Comparison of ENCODE assay signal across 1 cellular context in genomic region chrX:109536439-109537323, GRCh38.
TF ChIP-seq lines count a peak whose summit lies in the region.

TSS of gene NXT2 (plus strand) at chrX:109536844. CDS start at chrX:109537007, 163 bp downstream.

TF ChIP-seq in HepG2, 621 proteins besides CTCF, POLR2A, EP300 and RAD21 (continued from another document and continues in another):
- TF ChIP-seq ZNF790 (CRISPR knock-in tag; IDR thresholded peaks at IDR 0.05; ENCODE audit: borderline replicate concordance), result 0 out of 2 replicates have a peak, but pooled peaks have one; percentile 29
- TF ChIP-seq, protein P1, sequence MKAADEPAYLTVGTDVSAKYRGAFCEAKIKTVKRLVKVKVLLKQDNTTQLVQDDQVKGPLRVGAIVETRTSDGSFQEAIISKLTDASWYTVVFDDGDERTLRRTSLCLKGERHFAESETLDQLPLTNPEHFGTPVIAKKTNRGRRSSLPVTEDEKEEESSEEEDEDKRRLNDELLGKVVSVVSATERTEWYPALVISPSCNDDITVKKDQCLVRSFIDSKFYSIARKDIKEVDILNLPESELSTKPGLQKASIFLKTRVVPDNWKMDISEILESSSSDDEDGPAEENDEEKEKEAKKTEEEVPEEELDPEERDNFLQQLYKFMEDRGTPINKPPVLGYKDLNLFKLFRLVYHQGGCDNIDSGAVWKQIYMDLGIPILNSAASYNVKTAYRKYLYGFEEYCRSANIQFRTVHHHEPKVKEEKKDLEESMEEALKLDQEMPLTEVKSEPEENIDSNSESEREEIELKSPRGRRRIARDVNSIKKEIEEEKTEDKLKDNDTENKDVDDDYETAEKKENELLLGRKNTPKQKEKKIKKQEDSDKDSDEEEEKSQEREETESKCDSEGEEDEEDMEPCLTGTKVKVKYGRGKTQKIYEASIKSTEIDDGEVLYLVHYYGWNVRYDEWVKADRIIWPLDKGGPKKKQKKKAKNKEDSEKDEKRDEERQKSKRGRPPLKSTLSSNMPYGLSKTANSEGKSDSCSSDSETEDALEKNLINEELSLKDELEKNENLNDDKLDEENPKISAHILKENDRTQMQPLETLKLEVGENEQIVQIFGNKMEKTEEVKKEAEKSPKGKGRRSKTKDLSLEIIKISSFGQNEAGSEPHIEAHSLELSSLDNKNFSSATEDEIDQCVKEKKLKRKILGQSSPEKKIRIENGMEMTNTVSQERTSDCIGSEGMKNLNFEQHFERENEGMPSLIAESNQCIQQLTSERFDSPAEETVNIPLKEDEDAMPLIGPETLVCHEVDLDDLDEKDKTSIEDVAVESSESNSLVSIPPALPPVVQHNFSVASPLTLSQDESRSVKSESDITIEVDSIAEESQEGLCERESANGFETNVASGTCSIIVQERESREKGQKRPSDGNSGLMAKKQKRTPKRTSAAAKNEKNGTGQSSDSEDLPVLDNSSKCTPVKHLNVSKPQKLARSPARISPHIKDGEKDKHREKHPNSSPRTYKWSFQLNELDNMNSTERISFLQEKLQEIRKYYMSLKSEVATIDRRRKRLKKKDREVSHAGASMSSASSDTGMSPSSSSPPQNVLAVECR (CRISPR knock-in tag; IDR thresholded peaks at IDR 0.05; ENCODE audit: borderline replicate concordance), result peak; percentile 56; the same call in 1 of the 2 replicates
- TF ChIP-seq ETV5 (CRISPR knock-in tag; IDR thresholded peaks at IDR 0.05; ENCODE audit: borderline replicate concordance), result peak; percentile 20; the same call in 1 of the 2 replicates
- no peak for TF ChIP-seq TSC22D2 (CRISPR knock-in tag; IDR thresholded peaks at IDR 0.05; ENCODE audit: borderline replicate concordance)
- TF ChIP-seq JARID2 (CRISPR knock-in tag; IDR thresholded peaks at IDR 0.05; ENCODE audit: insufficient replicate concordance), result no peak
- TF ChIP-seq, protein P2, sequence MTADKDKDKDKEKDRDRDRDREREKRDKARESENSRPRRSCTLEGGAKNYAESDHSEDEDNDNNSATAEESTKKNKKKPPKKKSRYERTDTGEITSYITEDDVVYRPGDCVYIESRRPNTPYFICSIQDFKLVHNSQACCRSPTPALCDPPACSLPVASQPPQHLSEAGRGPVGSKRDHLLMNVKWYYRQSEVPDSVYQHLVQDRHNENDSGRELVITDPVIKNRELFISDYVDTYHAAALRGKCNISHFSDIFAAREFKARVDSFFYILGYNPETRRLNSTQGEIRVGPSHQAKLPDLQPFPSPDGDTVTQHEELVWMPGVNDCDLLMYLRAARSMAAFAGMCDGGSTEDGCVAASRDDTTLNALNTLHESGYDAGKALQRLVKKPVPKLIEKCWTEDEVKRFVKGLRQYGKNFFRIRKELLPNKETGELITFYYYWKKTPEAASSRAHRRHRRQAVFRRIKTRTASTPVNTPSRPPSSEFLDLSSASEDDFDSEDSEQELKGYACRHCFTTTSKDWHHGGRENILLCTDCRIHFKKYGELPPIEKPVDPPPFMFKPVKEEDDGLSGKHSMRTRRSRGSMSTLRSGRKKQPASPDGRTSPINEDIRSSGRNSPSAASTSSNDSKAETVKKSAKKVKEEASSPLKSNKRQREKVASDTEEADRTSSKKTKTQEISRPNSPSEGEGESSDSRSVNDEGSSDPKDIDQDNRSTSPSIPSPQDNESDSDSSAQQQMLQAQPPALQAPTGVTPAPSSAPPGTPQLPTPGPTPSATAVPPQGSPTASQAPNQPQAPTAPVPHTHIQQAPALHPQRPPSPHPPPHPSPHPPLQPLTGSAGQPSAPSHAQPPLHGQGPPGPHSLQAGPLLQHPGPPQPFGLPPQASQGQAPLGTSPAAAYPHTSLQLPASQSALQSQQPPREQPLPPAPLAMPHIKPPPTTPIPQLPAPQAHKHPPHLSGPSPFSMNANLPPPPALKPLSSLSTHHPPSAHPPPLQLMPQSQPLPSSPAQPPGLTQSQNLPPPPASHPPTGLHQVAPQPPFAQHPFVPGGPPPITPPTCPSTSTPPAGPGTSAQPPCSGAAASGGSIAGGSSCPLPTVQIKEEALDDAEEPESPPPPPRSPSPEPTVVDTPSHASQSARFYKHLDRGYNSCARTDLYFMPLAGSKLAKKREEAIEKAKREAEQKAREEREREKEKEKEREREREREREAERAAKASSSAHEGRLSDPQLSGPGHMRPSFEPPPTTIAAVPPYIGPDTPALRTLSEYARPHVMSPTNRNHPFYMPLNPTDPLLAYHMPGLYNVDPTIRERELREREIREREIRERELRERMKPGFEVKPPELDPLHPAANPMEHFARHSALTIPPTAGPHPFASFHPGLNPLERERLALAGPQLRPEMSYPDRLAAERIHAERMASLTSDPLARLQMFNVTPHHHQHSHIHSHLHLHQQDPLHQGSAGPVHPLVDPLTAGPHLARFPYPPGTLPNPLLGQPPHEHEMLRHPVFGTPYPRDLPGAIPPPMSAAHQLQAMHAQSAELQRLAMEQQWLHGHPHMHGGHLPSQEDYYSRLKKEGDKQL (CRISPR knock-in tag; IDR thresholded peaks at IDR 0.05; ENCODE audit: low read depth), result no peak
- TF ChIP-seq, protein P3, sequence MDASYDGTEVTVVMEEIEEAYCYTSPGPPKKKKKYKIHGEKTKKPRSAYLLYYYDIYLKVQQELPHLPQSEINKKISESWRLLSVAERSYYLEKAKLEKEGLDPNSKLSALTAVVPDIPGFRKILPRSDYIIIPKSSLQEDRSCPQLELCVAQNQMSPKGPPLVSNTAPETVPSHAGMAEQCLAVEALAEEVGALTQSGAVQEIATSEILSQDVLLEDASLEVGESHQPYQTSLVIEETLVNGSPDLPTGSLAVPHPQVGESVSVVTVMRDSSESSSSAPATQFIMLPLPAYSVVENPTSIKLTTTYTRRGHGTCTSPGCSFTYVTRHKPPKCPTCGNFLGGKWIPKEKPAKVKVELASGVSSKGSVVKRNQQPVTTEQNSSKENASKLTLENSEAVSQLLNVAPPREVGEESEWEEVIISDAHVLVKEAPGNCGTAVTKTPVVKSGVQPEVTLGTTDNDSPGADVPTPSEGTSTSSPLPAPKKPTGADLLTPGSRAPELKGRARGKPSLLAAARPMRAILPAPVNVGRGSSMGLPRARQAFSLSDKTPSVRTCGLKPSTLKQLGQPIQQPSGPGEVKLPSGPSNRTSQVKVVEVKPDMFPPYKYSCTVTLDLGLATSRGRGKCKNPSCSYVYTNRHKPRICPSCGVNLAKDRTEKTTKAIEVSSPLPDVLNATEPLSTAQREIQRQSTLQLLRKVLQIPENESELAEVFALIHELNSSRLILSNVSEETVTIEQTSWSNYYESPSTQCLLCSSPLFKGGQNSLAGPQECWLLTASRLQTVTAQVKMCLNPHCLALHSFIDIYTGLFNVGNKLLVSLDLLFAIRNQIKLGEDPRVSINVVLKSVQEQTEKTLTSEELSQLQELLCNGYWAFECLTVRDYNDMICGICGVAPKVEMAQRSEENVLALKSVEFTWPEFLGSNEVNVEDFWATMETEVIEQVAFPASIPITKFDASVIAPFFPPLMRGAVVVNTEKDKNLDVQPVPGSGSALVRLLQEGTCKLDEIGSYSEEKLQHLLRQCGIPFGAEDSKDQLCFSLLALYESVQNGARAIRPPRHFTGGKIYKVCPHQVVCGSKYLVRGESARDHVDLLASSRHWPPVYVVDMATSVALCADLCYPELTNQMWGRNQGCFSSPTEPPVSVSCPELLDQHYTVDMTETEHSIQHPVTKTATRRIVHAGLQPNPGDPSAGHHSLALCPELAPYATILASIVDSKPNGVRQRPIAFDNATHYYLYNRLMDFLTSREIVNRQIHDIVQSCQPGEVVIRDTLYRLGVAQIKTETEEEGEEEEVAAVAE (CRISPR knock-in tag; IDR thresholded peaks at IDR 0.05; ENCODE audit: borderline replicate concordance), result 0 out of 2 replicates have a peak, but pooled peaks have one; percentile 23
- TF ChIP-seq MIXL1 (CRISPR knock-in tag; IDR thresholded peaks at IDR 0.05), result no peak
- no peak for TF ChIP-seq HHEX (CRISPR knock-in tag; IDR thresholded peaks at IDR 0.05)
- no peak for TF ChIP-seq ZFAT (CRISPR knock-in tag; conservative IDR thresholded peaks at IDR 0.05)
- no peak for TF ChIP-seq ZNF431 (CRISPR knock-in tag; IDR thresholded peaks at IDR 0.05; ENCODE audit: borderline replicate concordance, low read depth)
- TF ChIP-seq MEIS1 (CRISPR knock-in tag; IDR thresholded peaks at IDR 0.05; ENCODE audit: borderline replicate concordance), result no peak
- no peak for TF ChIP-seq ZSCAN20 (CRISPR knock-in tag; IDR thresholded peaks at IDR 0.05; ENCODE audit: borderline replicate concordance)
- no peak for TF ChIP-seq SNAPC2 (CRISPR knock-in tag; IDR thresholded peaks at IDR 0.05)
- TF ChIP-seq, protein P4, sequence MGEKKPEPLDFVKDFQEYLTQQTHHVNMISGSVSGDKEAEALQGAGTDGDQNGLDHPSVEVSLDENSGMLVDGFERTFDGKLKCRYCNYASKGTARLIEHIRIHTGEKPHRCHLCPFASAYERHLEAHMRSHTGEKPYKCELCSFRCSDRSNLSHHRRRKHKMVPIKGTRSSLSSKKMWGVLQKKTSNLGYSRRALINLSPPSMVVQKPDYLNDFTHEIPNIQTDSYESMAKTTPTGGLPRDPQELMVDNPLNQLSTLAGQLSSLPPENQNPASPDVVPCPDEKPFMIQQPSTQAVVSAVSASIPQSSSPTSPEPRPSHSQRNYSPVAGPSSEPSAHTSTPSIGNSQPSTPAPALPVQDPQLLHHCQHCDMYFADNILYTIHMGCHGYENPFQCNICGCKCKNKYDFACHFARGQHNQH (CRISPR knock-in tag; IDR thresholded peaks at IDR 0.05), result peak; percentile 14; the same call in 1 of the 2 replicates
- peak; percentile 80 for TF ChIP-seq SP4 (CRISPR knock-in tag; IDR thresholded peaks at IDR 0.05)
- TF ChIP-seq HNRNPL (IDR thresholded peaks at IDR 0.05; ENCODE audit: low read depth, low read length), result 0 out of 2 replicates have a peak, but pooled peaks have one; percentile 32
- no peak for TF ChIP-seq CENPT (CRISPR knock-in tag; IDR thresholded peaks at IDR 0.05; ENCODE audit: low read depth)
- TF ChIP-seq ZNF678 (CRISPR knock-in tag; IDR thresholded peaks at IDR 0.05), result no peak
- TF ChIP-seq, protein P5, sequence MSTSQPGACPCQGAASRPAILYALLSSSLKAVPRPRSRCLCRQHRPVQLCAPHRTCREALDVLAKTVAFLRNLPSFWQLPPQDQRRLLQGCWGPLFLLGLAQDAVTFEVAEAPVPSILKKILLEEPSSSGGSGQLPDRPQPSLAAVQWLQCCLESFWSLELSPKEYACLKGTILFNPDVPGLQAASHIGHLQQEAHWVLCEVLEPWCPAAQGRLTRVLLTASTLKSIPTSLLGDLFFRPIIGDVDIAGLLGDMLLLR (CRISPR knock-in tag; IDR thresholded peaks at IDR 0.05), result no peak
- 0 out of 2 replicates have a peak, but pooled peaks have one; percentile 25 for TF ChIP-seq SIX4 (CRISPR knock-in tag; IDR thresholded peaks at IDR 0.05)
- no peak for TF ChIP-seq ZNF724P (CRISPR knock-in tag; IDR thresholded peaks at IDR 0.05; ENCODE audit: borderline replicate concordance)
- TF ChIP-seq, protein P6, sequence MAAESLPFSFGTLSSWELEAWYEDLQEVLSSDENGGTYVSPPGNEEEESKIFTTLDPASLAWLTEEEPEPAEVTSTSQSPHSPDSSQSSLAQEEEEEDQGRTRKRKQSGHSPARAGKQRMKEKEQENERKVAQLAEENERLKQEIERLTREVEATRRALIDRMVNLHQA (CRISPR knock-in tag; IDR thresholded peaks at IDR 0.05), result no peak
- peak; percentile 54 for TF ChIP-seq SAP130 (CRISPR knock-in tag; IDR thresholded peaks at IDR 0.05; ENCODE audit: low read depth)
- TF ChIP-seq DNMT3B (CRISPR knock-in tag; conservative IDR thresholded peaks at IDR 0.05), result no peak
- TF ChIP-seq SPEN (CRISPR knock-in tag; IDR thresholded peaks at IDR 0.05; ENCODE audit: low read depth), result no peak; the same call in 1 of the 2 replicates
- TF ChIP-seq TERF1 (CRISPR knock-in tag; IDR thresholded peaks at IDR 0.05), result no peak
- no peak for TF ChIP-seq NFE2L1 (CRISPR knock-in tag; IDR thresholded peaks at IDR 0.05; ENCODE audit: borderline replicate concordance)
- no peak for TF ChIP-seq MLLT10 (CRISPR knock-in tag; IDR thresholded peaks at IDR 0.05)
- TF ChIP-seq GATAD1 (CRISPR knock-in tag; IDR thresholded peaks at IDR 0.05), result peak; percentile 96
- TF ChIP-seq KLF12 (CRISPR knock-in tag; IDR thresholded peaks at IDR 0.05; ENCODE audit: borderline replicate concordance), result no peak
- peak; percentile 89; the same call in 1 of the 2 replicates for TF ChIP-seq EHMT2 (IDR thresholded peaks at IDR 0.05; ENCODE audit: borderline replicate concordance, low read depth, low read length)
- no peak for TF ChIP-seq THYN1 (CRISPR knock-in tag; IDR thresholded peaks at IDR 0.05; ENCODE audit: borderline replicate concordance, low read depth)
- TF ChIP-seq ZNF441 (CRISPR knock-in tag; IDR thresholded peaks at IDR 0.05; ENCODE audit: borderline replicate concordance), result no peak
- TF ChIP-seq ZNF350 (CRISPR knock-in tag; IDR thresholded peaks at IDR 0.05; ENCODE audit: borderline replicate concordance, low read depth), result peak; percentile 42; the same call in 1 of the 2 replicates
- TF ChIP-seq, protein P7, sequence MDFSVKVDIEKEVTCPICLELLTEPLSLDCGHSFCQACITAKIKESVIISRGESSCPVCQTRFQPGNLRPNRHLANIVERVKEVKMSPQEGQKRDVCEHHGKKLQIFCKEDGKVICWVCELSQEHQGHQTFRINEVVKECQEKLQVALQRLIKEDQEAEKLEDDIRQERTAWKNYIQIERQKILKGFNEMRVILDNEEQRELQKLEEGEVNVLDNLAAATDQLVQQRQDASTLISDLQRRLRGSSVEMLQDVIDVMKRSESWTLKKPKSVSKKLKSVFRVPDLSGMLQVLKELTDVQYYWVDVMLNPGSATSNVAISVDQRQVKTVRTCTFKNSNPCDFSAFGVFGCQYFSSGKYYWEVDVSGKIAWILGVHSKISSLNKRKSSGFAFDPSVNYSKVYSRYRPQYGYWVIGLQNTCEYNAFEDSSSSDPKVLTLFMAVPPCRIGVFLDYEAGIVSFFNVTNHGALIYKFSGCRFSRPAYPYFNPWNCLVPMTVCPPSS (IDR thresholded peaks at IDR 0.05), result no peak
- no peak for TF ChIP-seq RBAK (CRISPR knock-in tag; IDR thresholded peaks at IDR 0.05)
- peak; percentile 33; the same call in 1 of the 2 replicates for TF ChIP-seq REPIN1 (CRISPR knock-in tag; IDR thresholded peaks at IDR 0.05; ENCODE audit: borderline replicate concordance, low read depth)
- no peak for TF ChIP-seq ZNF251 (CRISPR knock-in tag; IDR thresholded peaks at IDR 0.05)
